In the genomic region with DNA sequence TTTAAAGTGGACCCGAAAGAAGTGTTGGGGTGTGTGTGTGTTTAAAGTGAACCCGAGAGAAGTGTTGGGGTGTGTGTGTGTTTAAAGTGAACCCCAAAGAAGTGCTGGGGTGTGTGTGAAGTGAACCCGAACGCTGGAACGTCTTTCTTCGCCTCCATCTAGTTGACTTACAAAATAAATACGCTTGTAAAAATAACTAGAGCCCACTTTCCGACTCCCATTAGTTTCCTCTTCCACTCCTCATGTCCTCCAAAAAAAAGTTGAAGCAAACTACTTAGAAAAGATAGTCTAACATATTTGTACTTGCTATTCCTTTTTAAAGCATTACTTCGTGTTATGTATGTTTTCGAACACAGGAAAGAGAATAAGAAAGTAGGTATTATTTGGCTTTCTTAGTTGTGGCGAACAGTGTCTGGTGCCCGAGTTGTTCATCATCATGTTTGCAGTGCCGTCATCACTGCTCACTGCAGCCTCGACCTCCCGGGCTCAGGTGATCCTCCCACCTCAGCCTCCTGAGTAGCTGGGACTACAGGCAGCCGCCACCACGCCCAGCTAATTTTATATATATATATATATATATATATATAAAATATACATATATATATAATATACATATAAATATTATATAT, we compare ENCODE assay signal across 8 cellular contexts. TPM values are rescaled to one million over a fixed set of nuclear protein-coding genes. Genes with fewer than 3 reads are reported as not detected.
DNase-seq lines count a peak whose midpoint lies in the region; ATAC-seq and TF ChIP-seq lines count a peak whose summit lies in the region.

No MANE protein-coding gene starts in this region.

- H3K4me2 ChIP-seq in SU-DHL-6 (ENCODE audit: low read depth, low read length, poor library complexity, severe bottlenecking): peak overlapping the region; percentile 72

- H3F3A ChIP-seq in SU-DHL-6 (ENCODE audit: insufficient read depth): peaks cover 19% of the 10 kb centered on the region; the same call in 1 of the 2 replicates

- H3K36me3 ChIP-seq in SU-DHL-6 (ENCODE audit: low read length): no peaks in the 10 kb centered on the region
- no peaks in the 10 kb centered on the region for H3K36me3 ChIP-seq in mucosa of stomach (ENCODE audit: control insufficient read depth, insufficient read depth, low read length)
- no peaks in the 10 kb centered on the region for H3K36me3 ChIP-seq in vagina

- peak overlapping the region; percentile 86 for H2AFZ ChIP-seq in SU-DHL-6 (ENCODE audit: low read depth, low read length, severe bottlenecking)

- peak overlapping the region; percentile 76 for H3K9ac ChIP-seq in SU-DHL-6 (ENCODE audit: low read length)
- peak overlapping the region; percentile 94 for H3K9ac ChIP-seq in mucosa of stomach (ENCODE audit: low read length)

- TF ChIP-seq CTCF in SU-DHL-6 (IDR thresholded peaks at IDR 0.05; ENCODE audit: insufficient read depth, low read length, poor library complexity, severe bottlenecking): no peak
- no peak for TF ChIP-seq CTCF in vagina (IDR thresholded peaks at IDR 0.05)
- no peak for TF ChIP-seq CTCF in omental fat pad (IDR thresholded peaks at IDR 0.05)

- H3K27ac ChIP-seq in SU-DHL-6 (ENCODE audit: low read depth, low read length) (peak overlapping the region; percentile 83), vagina (peak overlapping the region; percentile 98)

- H3K4me1 ChIP-seq in mucosa of stomach (ENCODE audit: control insufficient read depth, insufficient read depth, low read length) (peaks cover 7% of the 10 kb centered on the region), vagina (peaks cover 33% of the 10 kb centered on the region)

- peak; percentile 39 for DNase-seq in NCI-H2227 (lab: John Stamatoyannopoulos, UW; ENCODE audit: unreplicated experiment)
- DNase-seq in NCI-H2227 treated with DMSO at 0.1 percent for 48 hours (lab: John Stamatoyannopoulos, UW): no peak
- peak; percentile 47 for DNase-seq in central memory CD4-positive, alpha-beta T cell
- no peak for DNase-seq in vagina (ENCODE audit: extremely low spot score in 2 of 2)
- no peak for DNase-seq in omental fat pad (ENCODE audit: low spot score)

- H3K27me3 ChIP-seq in SU-DHL-6 (ENCODE audit: low read length) (no peaks in the 10 kb centered on the region), mucosa of stomach (ENCODE audit: control insufficient read depth, insufficient read depth, low read length) (no peaks in the 10 kb centered on the region), vagina (no peaks in the 10 kb centered on the region)

- no peak for TF ChIP-seq POLR2A in vagina (IDR thresholded peaks at IDR 0.05)

- H3K9me2 ChIP-seq in SU-DHL-6 (replicated peaks; ENCODE audit: insufficient read depth, low read length): no peaks in the 10 kb centered on the region

- intact Hi-C loops in vagina (cut with DNase I): no loop called here

- no peaks in the 10 kb centered on the region for H4K20me1 ChIP-seq in SU-DHL-6 (ENCODE audit: low read depth, low read length)

- H3K4me3 ChIP-seq in SU-DHL-6 (ENCODE audit: insufficient read depth, low read length, poor library complexity, severe bottlenecking) (peak overlapping the region; percentile 68), mucosa of stomach (ENCODE audit: low read length) (peak overlapping the region; percentile 94), vagina (peak overlapping the region; percentile 71 to 73)

- no peaks in the 10 kb centered on the region for H3K9me3 ChIP-seq in SU-DHL-6 (ENCODE audit: insufficient read depth, low read length)
- no peaks in the 10 kb centered on the region for H3K9me3 ChIP-seq in mucosa of stomach (ENCODE audit: control insufficient read depth, low read length)
- no peaks in the 10 kb centered on the region for H3K9me3 ChIP-seq in vagina

- no peak for ATAC-seq in omental fat pad (ENCODE audit: low FRiP score)
- no peak for ATAC-seq in HG03378 (IDR thresholded peaks at IDR 0.05; ENCODE audit: unreplicated experiment)

- peaks cover 52% of the 10 kb centered on the region for H3K79me2 ChIP-seq in SU-DHL-6 (ENCODE audit: insufficient read depth, low read length)

RNA-seq across cellular contexts. Expression of gene LRCH3, which starts 1.1 kb away (rescaled TPM):
- total RNA-seq in vagina (99.0 TPM), omental fat pad (10 to 100 TPM; 34.8 to 70.9 (median 38.0) TPM)

RNA-seq across cellular contexts. Expression of gene FYTTD1, which starts 42.5 kb away (rescaled TPM):
- total RNA-seq in vagina (44.0 TPM), omental fat pad (10 to 100 TPM; 44.3 to 62.1 (median 50.8) TPM)

RNA-seq across cellular contexts. Expression of gene RUBCN, which starts 55.4 kb away (rescaled TPM):
- total RNA-seq in vagina (48.6 TPM), omental fat pad (10 to 100 TPM; 23.6 to 69.5 (median 39.4) TPM)

Comparison
In these comparisons a context has a peak if more than half of its experiments do, and no peak if none do; other contexts are left out.
1. DNase-seq: peak in NCI-H2227 (single experiment) and central memory CD4-positive, alpha-beta T cell (single experiment); none in NCI-H2227 treated with DMSO at 0.1 percent for 48 hours (single experiment), vagina (0 of 2) and omental fat pad (single experiment).
2. Peak in every context shown above with its lines, with median percentiles within 50 percentile points of each other: H3K4me3 ChIP-seq.